ENCODE assay signal across 22 cellular contexts in the genomic region with DNA sequence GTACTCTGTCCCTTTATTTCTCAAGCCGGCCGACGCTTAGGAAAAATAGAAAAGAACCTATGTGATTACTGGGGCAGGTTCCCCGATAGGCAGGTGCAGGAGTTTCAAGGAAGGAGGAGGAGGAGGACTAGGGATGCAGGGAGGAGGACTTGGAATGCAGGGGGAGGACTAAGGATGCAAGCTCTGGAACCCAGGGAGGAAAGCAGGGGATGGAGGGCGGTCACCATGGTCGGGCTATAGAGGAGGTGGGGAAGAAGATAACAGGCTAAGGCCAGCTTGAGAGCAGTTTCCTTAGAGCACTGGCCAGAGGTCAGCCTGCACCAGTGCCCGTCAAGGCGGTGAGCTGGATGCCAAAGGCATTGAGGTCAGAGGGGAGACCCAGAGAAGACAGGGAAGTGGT. TPM values are rescaled to one million over a fixed set of nuclear protein-coding genes. Genes with fewer than 3 reads are reported as not detected.
DNase-seq lines count a peak whose midpoint lies in the region; ATAC-seq and TF ChIP-seq lines count a peak whose summit lies in the region.
"Had no signal": no experiment of that assay in that cellular context is flagged by ENCODE, and none has a peak within 500 bp of the region (broad histone marks: within the 10 kb centered on the region; RNA-seq: fewer than 3 reads in every experiment).

No MANE protein-coding gene starts in this region.

- H3K4me2 ChIP-seq in neuronal stem cell (ENCODE audit: insufficient read depth, low read length, poor library complexity, severe bottlenecking) (no peak overlapping the region), trophoblast cell (ENCODE audit: low read length) (no peak overlapping the region)
- H3K4me2 ChIP-seq: BLaER1 had no signal

- no peak overlapping the region for H4K12ac ChIP-seq in trophoblast cell (ENCODE audit: low read depth, low read length)

- H3K79me1 ChIP-seq in neuronal stem cell (ENCODE audit: low read depth, low read length), result no peaks in the 10 kb centered on the region
- no peaks in the 10 kb centered on the region for H3K79me1 ChIP-seq in trophoblast cell (ENCODE audit: low read length)

- H3K4me3 ChIP-seq in Panc1 (ENCODE audit: low read depth in 2 of 2, low read length in 2 of 2) (no peak overlapping the region), iPS DF 6.9 (ENCODE audit: low read length) (no peak overlapping the region), neuronal stem cell (ENCODE audit: low read length in 2 of 2) (no peak overlapping the region), trophoblast cell (ENCODE audit: low read depth, low read length) (no peak overlapping the region)
- H3K4me3 ChIP-seq: BLaER1, Peyer's patch, SJCRH30 had no signal

- no peak overlapping the region for H2BK15ac ChIP-seq in neuronal stem cell (ENCODE audit: low read length)

- H3K4ac ChIP-seq in neuronal stem cell (ENCODE audit: low read length), result no peak overlapping the region
- no peak overlapping the region for H3K4ac ChIP-seq in trophoblast cell (ENCODE audit: low read depth, low read length)

- DNase-seq in Right ventricle myocardium inferior (ENCODE audit: missing footprints) (peak; percentile 1), left ventricle myocardium superior (no peak), Panc1 (ENCODE audit: low read depth, low spot score) (no peak), iPS DF 6.9 (ENCODE audit: low read depth, low spot score) (no peak), neuronal stem cell (ENCODE audit: low spot score) (no peak), NCI-H1048 (lab: John Stamatoyannopoulos, UW) (no peak), osteocyte (ENCODE audit: extremely low spot score, unreplicated experiment) (no peak), trophoblast cell (no peak)
- DNase-seq: ACHN; CD4-positive, alpha-beta T cell; COR-L47; DND-41; KG1; NCI-H1105 treated with DMSO at 0.1 percent for 48 hours; NCI-H2029 treated with DMSO at 0.1 percent for 48 hours; NCI-H226; NCI-H510A treated with DMSO at 0.1 percent for 48 hours; NCI-H748 treated with DMSO at 0.1 percent for 48 hours; Peyer's patch; SJCRH30 had no signal

- BruUV-seq in Panc1 (replicated peaks; lab: Mats Ljungman, UMichigan), result no TSS peak

- H3K14ac ChIP-seq in neuronal stem cell (ENCODE audit: low read length), result peak overlapping the region; percentile 73
- H3K14ac ChIP-seq in trophoblast cell (ENCODE audit: low read length), result no peak overlapping the region

- no peak overlapping the region for H3K4me3 Mint-ChIP-seq in osteocyte (ENCODE audit: unreplicated experiment)
- H3K4me3 Mint-ChIP-seq: CD4-positive, alpha-beta T cell had no signal

- H2AK5ac ChIP-seq in neuronal stem cell (ENCODE audit: low read depth, low read length) (no peak overlapping the region), trophoblast cell (ENCODE audit: low read length) (no peak overlapping the region)

- H3K23ac ChIP-seq in neuronal stem cell (ENCODE audit: low read depth, low read length, poor library complexity) (peak overlapping the region; percentile 52), trophoblast cell (ENCODE audit: low read length) (no peak overlapping the region)

- H3K9me3 ChIP-seq in Panc1 (ENCODE audit: control insufficient read depth, insufficient read depth, low read depth, low read length) (no peaks in the 10 kb centered on the region), iPS DF 6.9 (ENCODE audit: control insufficient read depth, insufficient read depth, low read length) (no peaks in the 10 kb centered on the region), neuronal stem cell (replicated peaks in 1 of 2; ENCODE audit: control insufficient read depth in 2 of 2, insufficient read depth in 1 of 2, low read depth in 1 of 2, low read length in 2 of 2) (no peaks in the 10 kb centered on the region), trophoblast cell (ENCODE audit: insufficient read depth, low read depth, low read length) (peaks cover 4% of the 10 kb centered on the region)
- H3K9me3 ChIP-seq: BLaER1, Peyer's patch, SJCRH30 had no signal

- H3K36me3 Mint-ChIP-seq in osteocyte (ENCODE audit: unreplicated experiment), result peaks cover 13% of the 10 kb centered on the region

- no peak for TF ChIP-seq CTCF in Panc1 (IDR thresholded peaks at IDR 0.05)
- no peak for TF ChIP-seq CTCF in osteocyte (IDR thresholded peaks at IDR 0.05)

- peak overlapping the region; percentile 0; the same call in 1 of the 2 replicates for H3K27ac ChIP-seq in Panc1 (ENCODE audit: low read length)
- H3K27ac ChIP-seq in iPS DF 6.9 (ENCODE audit: low read length), result peak overlapping the region; percentile 75
- no peak overlapping the region for H3K27ac ChIP-seq in neuronal stem cell (replicated peaks; ENCODE audit: low read length)
- H3K27ac ChIP-seq in trophoblast cell (ENCODE audit: low read depth, low read length), result no peak overlapping the region
- H3K27ac ChIP-seq: 22Rv1, BLaER1, SJCRH30 had no signal

- no peak overlapping the region for H4K91ac ChIP-seq in neuronal stem cell (ENCODE audit: low read depth, low read length, poor library complexity)
- no peak overlapping the region for H4K91ac ChIP-seq in trophoblast cell (ENCODE audit: low read depth, low read length)

- H3K9ac ChIP-seq in neuronal stem cell (ENCODE audit: low read depth, low read length, poor library complexity), result no peak overlapping the region
- no peak overlapping the region for H3K9ac ChIP-seq in trophoblast cell (ENCODE audit: low read length)
- H3K9ac ChIP-seq: BLaER1 had no signal

- no peaks in the 10 kb centered on the region for H3K27me3 Mint-ChIP-seq in osteocyte (ENCODE audit: unreplicated experiment)

- H2BK5ac ChIP-seq in neuronal stem cell (ENCODE audit: low read length), result no peak overlapping the region
- H2BK5ac ChIP-seq in trophoblast cell (ENCODE audit: low read depth, low read length, poor library complexity), result no peak overlapping the region

- no peaks in the 10 kb centered on the region for H3K27me3 ChIP-seq in Panc1 (ENCODE audit: control insufficient read depth, insufficient read depth, low read length)
- no peaks in the 10 kb centered on the region for H3K27me3 ChIP-seq in iPS DF 6.9 (ENCODE audit: control insufficient read depth, insufficient read depth, low read length)
- no peaks in the 10 kb centered on the region for H3K27me3 ChIP-seq in neuronal stem cell (ENCODE audit: control insufficient read depth in 3 of 3, insufficient read depth in 3 of 3, low read depth in 1 of 3, low read length in 3 of 3)
- no peaks in the 10 kb centered on the region for H3K27me3 ChIP-seq in trophoblast cell (ENCODE audit: insufficient read depth, low read length)
- H3K27me3 ChIP-seq: BLaER1, Peyer's patch, SJCRH30 had no signal

- H3K4me1 Mint-ChIP-seq in osteocyte (ENCODE audit: unreplicated experiment), result peaks cover 4% of the 10 kb centered on the region

- H3K18ac ChIP-seq in neuronal stem cell (ENCODE audit: low read length) (peak overlapping the region; percentile 1), trophoblast cell (ENCODE audit: low read length) (no peak overlapping the region)

- no CpG with 5 or more reads among the region's 8 CpGs for WGBS in iPS DF 6.9 (ENCODE audit: insufficient coverage, insufficient read length)
- no CpG with 5 or more reads among the region's 8 CpGs for WGBS in neuronal stem cell (ENCODE audit: extremely low coverage in 2 of 2, insufficient read length in 2 of 2, insufficient replicate concordance in 1 of 2), 2 donors
- WGBS in trophoblast cell (ENCODE audit: extremely low coverage, insufficient coverage, insufficient read length), result no CpG with 5 or more reads among the region's 8 CpGs

- no peaks in the 10 kb centered on the region for H3K36me3 ChIP-seq in Panc1 (ENCODE audit: control insufficient read depth, insufficient read depth, low read length)
- H3K36me3 ChIP-seq in iPS DF 6.9 (ENCODE audit: control insufficient read depth, insufficient read depth, low read length), result no peaks in the 10 kb centered on the region
- no peaks in the 10 kb centered on the region for H3K36me3 ChIP-seq in neuronal stem cell (replicated peaks in 1 of 2; ENCODE audit: control insufficient read depth in 2 of 2, insufficient read depth in 2 of 2, low read length in 2 of 2)
- H3K36me3 ChIP-seq in trophoblast cell (ENCODE audit: control insufficient read depth in 1 of 2, insufficient read depth in 2 of 2, low read length in 2 of 2), result no peaks in the 10 kb centered on the region
- H3K36me3 ChIP-seq: BLaER1, Peyer's patch, SJCRH30 had no signal

- H2BK120ac ChIP-seq in neuronal stem cell (ENCODE audit: low read depth, low read length) (no peak overlapping the region), trophoblast cell (ENCODE audit: insufficient read depth, low read length, poor library complexity) (no peak overlapping the region)

- intact Hi-C loops in Right ventricle myocardium inferior (cut with DNase I), result no loop called here
- intact Hi-C loops in left ventricle myocardium superior (cut with micrococcal nuclease), result no loop called here
- intact Hi-C loops in Panc1 (cut with micrococcal nuclease; ENCODE audit: unreplicated experiment), result no loop called here

- in situ Hi-C loops in Panc1 (cut with HindIII; ENCODE audit: low pct_unique_long_range_greater_than_20kb, low sequenced_read_pairs), result no loop called here

- no peaks in the 10 kb centered on the region for H3K79me2 ChIP-seq in trophoblast cell (ENCODE audit: control insufficient read depth, insufficient read depth, low read length, poor library complexity)

- H3K27ac Mint-ChIP-seq in osteocyte (ENCODE audit: unreplicated experiment), result no peak overlapping the region
- H3K27ac Mint-ChIP-seq: CD4-positive, alpha-beta T cell had no signal

- H3K4me1 ChIP-seq in Panc1 (ENCODE audit: control insufficient read depth, insufficient read depth, low read length) (peaks cover 11% of the 10 kb centered on the region), iPS DF 6.9 (ENCODE audit: control insufficient read depth, insufficient read depth, low read length) (peaks cover 4% of the 10 kb centered on the region), neuronal stem cell (ENCODE audit: control insufficient read depth in 2 of 2, insufficient read depth in 1 of 2, low read depth in 1 of 2, low read length in 2 of 2) (peaks cover 3 to 10% of the 10 kb centered on the region in 2 donors), trophoblast cell (ENCODE audit: control insufficient read depth in 1 of 2, insufficient read depth in 2 of 2, low read length in 2 of 2) (peaks cover 7% of the 10 kb centered on the region in 2 experiments)

- H2AFZ ChIP-seq in neuronal stem cell (ENCODE audit: low read length), result no peak overlapping the region
- no peak overlapping the region for H2AFZ ChIP-seq in trophoblast cell (ENCODE audit: insufficient read depth, low read length, poor library complexity)

- H2BK12ac ChIP-seq in neuronal stem cell (ENCODE audit: low read length) (no peak overlapping the region), trophoblast cell (ENCODE audit: low read length) (no peak overlapping the region)

- POLR2A ChIA-PET in Panc1 (lab: Charles Lee), result interaction anchor here (0.6 kb wide), 1 partner anchor 9 kb away, joined by 3 read pairs; no protein-coding TSS in a partner anchor

- no peak overlapping the region for H4K8ac ChIP-seq in neuronal stem cell (ENCODE audit: low read depth, low read length)
- H4K8ac ChIP-seq in trophoblast cell (ENCODE audit: low read depth, low read length), result no peak overlapping the region

- ATAC-seq in Right ventricle myocardium inferior (no peak), left ventricle myocardium superior (no peak), Panc1 (no peak)

- CTCF ChIA-PET in Panc1 (lab: Charles Lee), result no interaction called here

- H3K9me3 Mint-ChIP-seq in osteocyte (ENCODE audit: unreplicated experiment), result no peaks in the 10 kb centered on the region
- H3K9me3 Mint-ChIP-seq: CD4-positive, alpha-beta T cell had no signal

RNA-seq across cellular contexts. Expression of a gene that starts 18.7 kb away (rescaled TPM):
- total RNA-seq in Right ventricle myocardium inferior, result 9.1 TPM
- total RNA-seq in left ventricle myocardium superior, result 8.1 TPM
- 83.3 TPM for total RNA-seq in Panc1 (2021; ENCODE audit: unreplicated experiment)
- 85.5 TPM for polyA plus RNA-seq in Panc1 (2012; ENCODE audit: insufficient read length)
- 1.0 TPM for polyA plus RNA-seq in neuronal stem cell (2013, experiment 1 of 2)
- 0.84 TPM for polyA plus RNA-seq in neuronal stem cell (2013, experiment 2 of 2)
- total RNA-seq in osteocyte, result 1.1 and 1.5 TPM in 2 replicates
- 2.4 and 2.6 TPM in 2 replicates for polyA plus RNA-seq in trophoblast cell (2013)

Comparison
In these comparisons a context has a peak if more than half of its experiments do, and no peak if none do; other contexts are left out.
1. H3K27ac ChIP-seq: peak in Panc1 (single experiment) and iPS DF 6.9 (single experiment); none in neuronal stem cell (single experiment) and trophoblast cell (single experiment).